19 cellular contexts compared by ENCODE assay signal in genomic region chr10:43195557-43195956, GRCh38.
"Had no signal": no experiment of that assay in that cellular context is flagged by ENCODE, and none has a peak within 500 bp of the region (broad histone marks: within the 10 kb centered on the region; RNA-seq: fewer than 3 reads in every experiment).

No MANE protein-coding gene starts in this region.

- H3K4me1 Mint-ChIP-seq: naive thymus-derived CD4-positive, alpha-beta T cell; stimulated activated memory B cell treated with anti-CD40 and anti-IgM and Interleukin-4, amounts not matched to agents 10 μg/mL and 1 μg/mL and 100 μg/mL, for 72 hours had no signal

- H3K27me3 ChIP-seq: gastrocnemius medialis, pancreas, spleen, upper lobe of left lung had no signal

- H3K27ac Mint-ChIP-seq: activated naive CD4-positive, alpha-beta T cell treated with anti-CD3 and anti-CD28 coated beads for 36 hours; brain; naive thymus-derived CD4-positive, alpha-beta T cell; stimulated activated memory B cell treated with anti-CD40 and anti-IgM and Interleukin-4, amounts not matched to agents 10 μg/mL and 1 μg/mL and 100 μg/mL, for 72 hours had no signal

- H3K9me3 Mint-ChIP-seq: activated naive CD4-positive, alpha-beta T cell treated with anti-CD3 and anti-CD28 coated beads for 36 hours; activated T-cell treated with anti-CD3 and anti-CD28 coated beads, Interleukin-2, amount 50 U/mL, for 4 hours; brain; naive thymus-derived CD4-positive, alpha-beta T cell; stimulated activated memory B cell treated with anti-CD40 and anti-IgM and Interleukin-4, amounts not matched to agents 10 μg/mL and 1 μg/mL and 100 μg/mL, for 72 hours had no signal

- DNase-seq: activated CD4-positive, alpha-beta T cell treated with anti-CD3 and anti-CD28 coated beads, Interleukin-2, amount 50 U/mL, for 4 hours; activated CD4-positive, CD25-positive, alpha-beta regulatory T cell treated with anti-CD3 and anti-CD28 coated beads, Interleukin-2, amount 50 U/mL, for 72 hours; activated naive CD4-positive, alpha-beta T cell treated with anti-CD3 and anti-CD28 coated beads for 36 hours; activated T-cell treated with anti-CD3 and anti-CD28 coated beads, Interleukin-2, amount 50 U/mL, for 4 hours; central memory CD4-positive, alpha-beta T cell; cortex of kidney; kidney glomerular epithelial cell; mesenchymal stem cell; naive thymus-derived CD4-positive, alpha-beta T cell; spleen; stimulated activated CD4-positive, alpha-beta T cell treated with anti-CD3 and anti-CD28 coated beads, Interleukin-4, amount 100 ng/mL, for 4 hours had no signal

- H3K9me3 ChIP-seq: gastrocnemius medialis, heart left ventricle, mucosa of descending colon, pancreas, spleen, thoracic aorta, upper lobe of left lung had no signal

- H3K27ac ChIP-seq: gastrocnemius medialis, heart left ventricle, pancreas, spleen, thoracic aorta, upper lobe of left lung had no signal

- H3K36me3 ChIP-seq: gastrocnemius medialis, upper lobe of left lung had no signal

- ATAC-seq: activated T-cell treated with anti-CD3 and anti-CD28 coated beads, Interleukin-2, amount 50 U/mL, for 4 hours; gastrocnemius medialis; heart left ventricle; mucosa of descending colon; naive thymus-derived CD4-positive, alpha-beta T cell; pancreas; stimulated activated memory B cell treated with anti-CD40 and anti-IgM and Interleukin-4, amounts not matched to agents 10 μg/mL and 1 μg/mL and 100 μg/mL, for 72 hours had no signal

- H3K4me3 Mint-ChIP-seq: activated naive CD4-positive, alpha-beta T cell treated with anti-CD3 and anti-CD28 coated beads for 36 hours; activated T-cell treated with anti-CD3 and anti-CD28 coated beads, Interleukin-2, amount 50 U/mL, for 4 hours; brain; naive thymus-derived CD4-positive, alpha-beta T cell; stimulated activated memory B cell treated with anti-CD40 and anti-IgM and Interleukin-4, amounts not matched to agents 10 μg/mL and 1 μg/mL and 100 μg/mL, for 72 hours had no signal

- H3K4me1 ChIP-seq: gastrocnemius medialis, heart left ventricle, pancreas, spleen, upper lobe of left lung had no signal

- H3K27me3 Mint-ChIP-seq: brain; naive thymus-derived CD4-positive, alpha-beta T cell; stimulated activated memory B cell treated with anti-CD40 and anti-IgM and Interleukin-4, amounts not matched to agents 10 μg/mL and 1 μg/mL and 100 μg/mL, for 72 hours had no signal

- H3K4me3 ChIP-seq: gastrocnemius medialis, heart left ventricle, mucosa of descending colon, pancreas, spleen, thoracic aorta, upper lobe of left lung had no signal
